Comparison of ENCODE assay signal across 22 cellular contexts in genomic region chr21:46355161-46356004, GRCh38. TPM values are rescaled to one million over a fixed set of nuclear protein-coding genes. Genes with fewer than 3 reads are reported as not detected.
DNase-seq lines count a peak whose midpoint lies in the region; ATAC-seq and TF ChIP-seq lines count a peak whose summit lies in the region.
"Had no signal": no experiment of that assay in that cellular context is flagged by ENCODE, and none has a peak within 500 bp of the region (broad histone marks: within the 10 kb centered on the region; RNA-seq: fewer than 3 reads in every experiment).

No MANE protein-coding gene starts in this region.

- H3K9ac ChIP-seq in MM.1S (ENCODE audit: low read length) = no peak overlapping the region
- H3K9ac ChIP-seq: BLaER1 had no signal

- peaks cover 74% of the 10 kb centered on the region for H3K36me3 Mint-ChIP-seq in CD8-positive, alpha-beta T cell
- H3K36me3 Mint-ChIP-seq in activated naive CD8-positive, alpha-beta T cell treated with anti-CD3 and anti-CD28 coated beads, Interleukin-2, amount 50 U/mL, for 24 hours (ENCODE audit: low read depth) = peaks cover 31% of the 10 kb centered on the region

- no peak overlapping the region for H3K4me3 ChIP-seq in CD8-positive, alpha-beta T cell (ENCODE audit: low read depth, low read length)
- H3K4me3 ChIP-seq in MM.1S (ENCODE audit: low read length) (no peak overlapping the region), aorta (ENCODE audit: low read length in 2 of 2) (no peak overlapping the region)
- H3K4me3 ChIP-seq: BLaER1, body of pancreas, prostate gland, suprapubic skin, vagina had no signal

- peaks cover 25% of the 10 kb centered on the region for H3K36me3 ChIP-seq in CD8-positive, alpha-beta T cell (ENCODE audit: insufficient read depth, low read length)
- H3K36me3 ChIP-seq in MM.1S (replicated peaks; ENCODE audit: insufficient read depth, low read length) (peaks cover 17% of the 10 kb centered on the region), aorta (ENCODE audit: control insufficient read depth in 1 of 2, insufficient read depth in 2 of 2, low read length in 1 of 2) (peaks cover 0 to 11% of the 10 kb centered on the region in 2 donors)

- 92 to 95% methylated on average over 33 of the region's 33 CpGs for WGBS in aorta, 2 donors

- H3K27me3 Mint-ChIP-seq in CD8-positive, alpha-beta T cell (ENCODE audit: low read depth) = no peaks in the 10 kb centered on the region
- H3K27me3 Mint-ChIP-seq in activated naive CD8-positive, alpha-beta T cell treated with anti-CD3 and anti-CD28 coated beads, Interleukin-2, amount 50 U/mL, for 24 hours = no peaks in the 10 kb centered on the region
- H3K27me3 Mint-ChIP-seq: activated CD4-positive, alpha-beta T cell treated with anti-CD3 and anti-CD28 coated beads, Interleukin-2, amount 10 ng/mL, durations not matched to agents 24 days and 14 days had no signal

- H4K20me1 ChIP-seq in MM.1S (ENCODE audit: insufficient read depth, low read length) = no peaks in the 10 kb centered on the region

- H3K79me2 ChIP-seq in MM.1S (ENCODE audit: low read length) = peaks cover 7% of the 10 kb centered on the region

- H3K9me2 ChIP-seq in MM.1S (replicated peaks; ENCODE audit: insufficient read depth, low read length) = no peaks in the 10 kb centered on the region

- peaks cover 4% of the 10 kb centered on the region for H3K4me1 Mint-ChIP-seq in CD8-positive, alpha-beta T cell (ENCODE audit: low read depth)
- peaks cover 5% of the 10 kb centered on the region for H3K4me1 Mint-ChIP-seq in activated naive CD8-positive, alpha-beta T cell treated with anti-CD3 and anti-CD28 coated beads, Interleukin-2, amount 50 U/mL, for 24 hours
- H3K4me1 Mint-ChIP-seq: activated CD4-positive, alpha-beta T cell treated with anti-CD3 and anti-CD28 coated beads, Interleukin-2, amount 10 ng/mL, durations not matched to agents 24 days and 14 days; neural crest cell had no signal

- peaks cover 12% of the 10 kb centered on the region for H3K4me1 ChIP-seq in CD8-positive, alpha-beta T cell (ENCODE audit: insufficient read depth, low read length)
- peaks cover 34% of the 10 kb centered on the region for H3K4me1 ChIP-seq in MM.1S (ENCODE audit: low read length)
- H3K4me1 ChIP-seq in aorta (ENCODE audit: control insufficient read depth in 1 of 2, insufficient read depth in 2 of 2, low read length in 2 of 2) = no peaks in the 10 kb centered on the region
- H3K4me1 ChIP-seq: BLaER1, body of pancreas, prostate gland, suprapubic skin, vagina had no signal

- peak in 6 of 7 experiments; percentile 4 to 63 (median 32) for DNase-seq in CD8-positive, alpha-beta T cell
- peak; percentile 5 for DNase-seq in MM.1S
- DNase-seq in activated naive CD8-positive, alpha-beta T cell treated with anti-CD3 and anti-CD28 coated beads, Interleukin-2, amount 50 U/mL, for 24 hours = peak; percentile 7
- DNase-seq in putamen (ENCODE audit: low spot score) = peak; percentile 53
- DNase-seq in hepatic stellate cell (ENCODE audit: low spot score) = no peak
- DNase-seq in aorta = no peak
- no peak for DNase-seq in GM13976 (ENCODE audit: low spot score)
- DNase-seq: activated CD4-positive, alpha-beta T cell treated with anti-CD3 and anti-CD28 coated beads, Interleukin-2, amount 10 ng/mL, durations not matched to agents 24 days and 14 days; activated naive CD4-positive, alpha-beta T cell treated with anti-CD3 and anti-CD28 coated beads for 36 hours; body of pancreas; Calu3; HCEC 1CT; PC-3; small intestine had no signal

- H3K27ac ChIP-seq in CD8-positive, alpha-beta T cell (ENCODE audit: low read depth, low read length) = peak overlapping the region; percentile 27
- no peak overlapping the region for H3K27ac ChIP-seq in MM.1S (ENCODE audit: low read length)
- H3K27ac ChIP-seq in aorta (ENCODE audit: low read depth in 1 of 2, low read length in 2 of 2) = no peak overlapping the region
- H3K27ac ChIP-seq: BLaER1, body of pancreas, prostate gland, suprapubic skin, vagina had no signal

- H3K9me3 Mint-ChIP-seq in CD8-positive, alpha-beta T cell = no peaks in the 10 kb centered on the region
- H3K9me3 Mint-ChIP-seq in activated naive CD8-positive, alpha-beta T cell treated with anti-CD3 and anti-CD28 coated beads, Interleukin-2, amount 50 U/mL, for 24 hours = no peaks in the 10 kb centered on the region
- H3K9me3 Mint-ChIP-seq: activated CD4-positive, alpha-beta T cell treated with anti-CD3 and anti-CD28 coated beads, Interleukin-2, amount 10 ng/mL, durations not matched to agents 24 days and 14 days; activated naive CD4-positive, alpha-beta T cell treated with anti-CD3 and anti-CD28 coated beads for 36 hours; neural crest cell; T-helper 1 cell treated with Interleukin-12 subunit alpha and Interleukin-12 subunit beta and Interleukin-4 antibody, amounts not matched to agents 30 μg/mL and 1 μg/mL, for 36 hours had no signal

- H3F3A ChIP-seq in MM.1S (ENCODE audit: insufficient read depth, low read length) = peaks cover 31% of the 10 kb centered on the region

- H2AFZ ChIP-seq in MM.1S (ENCODE audit: low read length) = no peak overlapping the region

- CTCF ChIA-PET in CD8-positive, alpha-beta T cell (lab: Charles Lee) = no interaction called here

- no peaks in the 10 kb centered on the region for H3K9me3 ChIP-seq in CD8-positive, alpha-beta T cell (ENCODE audit: low read length)
- H3K9me3 ChIP-seq in MM.1S (replicated peaks; ENCODE audit: insufficient read depth, low read length) (no peaks in the 10 kb centered on the region), aorta (ENCODE audit: control insufficient read depth, low read length) (no peaks in the 10 kb centered on the region)
- H3K9me3 ChIP-seq: BLaER1, body of pancreas, prostate gland, suprapubic skin, vagina had no signal

- intact Hi-C loops in CD8-positive, alpha-beta T cell (cut with DNase I, micrococcal nuclease) = no loop called here
- intact Hi-C loops in aorta (cut with DNase I) = no loop called here

- H3K4me2 ChIP-seq in MM.1S (ENCODE audit: low read depth, low read length) = peak overlapping the region; percentile 89; the same call in 1 of the 2 replicates
- H3K4me2 ChIP-seq: BLaER1 had no signal

- H3K27me3 ChIP-seq in CD8-positive, alpha-beta T cell (ENCODE audit: insufficient read depth, low read length) = no peaks in the 10 kb centered on the region
- H3K27me3 ChIP-seq in MM.1S (replicated peaks; ENCODE audit: insufficient read depth, low read length) (no peaks in the 10 kb centered on the region), aorta (ENCODE audit: control insufficient read depth in 1 of 2, insufficient read depth in 2 of 2, low read length in 1 of 2) (no peaks in the 10 kb centered on the region)
- H3K27me3 ChIP-seq: BLaER1, body of pancreas, suprapubic skin, vagina had no signal

- in situ Hi-C loops in GM13976 (cut with MboI; ENCODE audit: low sequenced_read_pairs, unreplicated experiment) = no loop called here

- H3K4me3 Mint-ChIP-seq in CD8-positive, alpha-beta T cell = peak overlapping the region; percentile 64
- H3K4me3 Mint-ChIP-seq in activated naive CD8-positive, alpha-beta T cell treated with anti-CD3 and anti-CD28 coated beads, Interleukin-2, amount 50 U/mL, for 24 hours = no peak overlapping the region
- H3K4me3 Mint-ChIP-seq: activated CD4-positive, alpha-beta T cell treated with anti-CD3 and anti-CD28 coated beads, Interleukin-2, amount 10 ng/mL, durations not matched to agents 24 days and 14 days; activated naive CD4-positive, alpha-beta T cell treated with anti-CD3 and anti-CD28 coated beads for 36 hours; neural crest cell; T-helper 1 cell treated with Interleukin-12 subunit alpha and Interleukin-12 subunit beta and Interleukin-4 antibody, amounts not matched to agents 30 μg/mL and 1 μg/mL, for 36 hours had no signal

- TF ChIP-seq CTCF in CD8-positive, alpha-beta T cell (IDR thresholded peaks at IDR 0.05) = no peak
- TF ChIP-seq CTCF in MM.1S (IDR thresholded peaks at IDR 0.05; ENCODE audit: low read length) = no peak
- no peak for TF ChIP-seq CTCF in GM13976 (IDR thresholded peaks at IDR 0.05; ENCODE audit: borderline replicate concordance, control extremely low read depth, extremely low read depth, insufficient read depth, missing control alignments)

- peak overlapping the region; percentile 88 for H3K27ac Mint-ChIP-seq in CD8-positive, alpha-beta T cell
- H3K27ac Mint-ChIP-seq in activated naive CD8-positive, alpha-beta T cell treated with anti-CD3 and anti-CD28 coated beads, Interleukin-2, amount 50 U/mL, for 24 hours = peak overlapping the region; percentile 54
- H3K27ac Mint-ChIP-seq: activated CD4-positive, alpha-beta T cell treated with anti-CD3 and anti-CD28 coated beads, Interleukin-2, amount 10 ng/mL, durations not matched to agents 24 days and 14 days; activated naive CD4-positive, alpha-beta T cell treated with anti-CD3 and anti-CD28 coated beads for 36 hours; T-helper 1 cell treated with Interleukin-12 subunit alpha and Interleukin-12 subunit beta and Interleukin-4 antibody, amounts not matched to agents 30 μg/mL and 1 μg/mL, for 36 hours had no signal

- peak; percentile 91 for ATAC-seq in CD8-positive, alpha-beta T cell
- peak; percentile 44 for ATAC-seq in activated naive CD8-positive, alpha-beta T cell treated with anti-CD3 and anti-CD28 coated beads, Interleukin-2, amount 50 U/mL, for 24 hours
- ATAC-seq in aorta (ENCODE audit: low FRiP score) (no peak), HG03378 (IDR thresholded peaks at IDR 0.05; ENCODE audit: unreplicated experiment) (no peak)
- ATAC-seq: body of pancreas, left lobe of liver, PC-3 had no signal

- POLR2A ChIA-PET in CD8-positive, alpha-beta T cell (lab: Charles Lee) = no interaction called here

RNA-seq across cellular contexts. Expression of gene PCNT, which starts 31.4 kb away (rescaled TPM):
- 10 to 100 TPM; 72.4 to 79.3 TPM for total RNA-seq in CD8-positive, alpha-beta T cell
- 10 to 100 TPM; 30.7 to 33.0 TPM for total RNA-seq in aorta
- polyA plus RNA-seq in aorta = 10 to 100 TPM in 1 of 2 donors, 1 to 10 TPM in 1; 6.4 to 21.6 TPM

RNA-seq across cellular contexts. Expression of gene C21orf58, which starts 31.7 kb away (rescaled TPM):
- 1 to 10 TPM; 1.2 to 1.5 TPM for total RNA-seq in CD8-positive, alpha-beta T cell
- 1 to 10 TPM in 1 of 2 donors, under 1 TPM in 1; 0.81 to 3.7 TPM for total RNA-seq in aorta
- 1 to 10 TPM in 1 of 2 donors, under 1 TPM in 1; 0.38 to 2.5 TPM for polyA plus RNA-seq in aorta

Comparison
In these comparisons a context has a peak if more than half of its experiments do, and no peak if none do; other contexts are left out.
1. ATAC-seq: peak in CD8-positive, alpha-beta T cell (single experiment) and activated naive CD8-positive, alpha-beta T cell treated with anti-CD3 and anti-CD28 coated beads, Interleukin-2, amount 50 U/mL, for 24 hours (single experiment); none in aorta (single experiment) and HG03378 (single experiment).
2. DNase-seq: peak in CD8-positive, alpha-beta T cell (6 of 7), MM.1S (single experiment), activated naive CD8-positive, alpha-beta T cell treated with anti-CD3 and anti-CD28 coated beads, Interleukin-2, amount 50 U/mL, for 24 hours (single experiment) and putamen (single experiment); none in hepatic stellate cell (single experiment), aorta (0 of 2) and GM13976 (single experiment).